ENCODE assay signal across 10 cellular contexts in genomic region chr22:30637701-30638114, GRCh38. TPM values are rescaled to one million over a fixed set of nuclear protein-coding genes. Genes with fewer than 3 reads are reported as not detected.
DNase-seq lines count a peak whose midpoint lies in the region; ATAC-seq, FAIRE-seq and TF ChIP-seq lines count a peak whose summit lies in the region.
"Had no signal": no experiment of that assay in that cellular context is flagged by ENCODE, and none has a peak within 500 bp of the region (broad histone marks: within the 10 kb centered on the region; RNA-seq: fewer than 3 reads in every experiment).

No MANE protein-coding gene starts in this region.

- H3K9me3 ChIP-seq in left ventricle myocardium inferior (replicated peaks) = no peaks in the 10 kb centered on the region
- H3K9me3 ChIP-seq in right atrium auricular region = no peaks in the 10 kb centered on the region
- H3K9me3 ChIP-seq in endothelial cell of umbilical vein (replicated peaks; ENCODE audit: control insufficient read depth, insufficient read depth, low read length) = no peaks in the 10 kb centered on the region
- H3K9me3 ChIP-seq in thoracic aorta = no peaks in the 10 kb centered on the region
- H3K9me3 ChIP-seq: SJSA1 had no signal

- no peak overlapping the region for H3K9ac ChIP-seq in endothelial cell of umbilical vein (replicated peaks; ENCODE audit: extremely low read depth, insufficient read depth, low read length)

- H3K27me3 ChIP-seq in left ventricle myocardium inferior (ENCODE audit: low read depth) = no peaks in the 10 kb centered on the region
- no peaks in the 10 kb centered on the region for H3K27me3 ChIP-seq in right atrium auricular region
- no peaks in the 10 kb centered on the region for H3K27me3 ChIP-seq in endothelial cell of umbilical vein (ENCODE audit: control insufficient read depth in 2 of 2, insufficient read depth in 2 of 2, low read length in 2 of 2)
- H3K27me3 ChIP-seq in thoracic aorta (replicated peaks; ENCODE audit: insufficient read depth) = no peaks in the 10 kb centered on the region
- H3K27me3 ChIP-seq: SJSA1 had no signal

- H3K4me1 ChIP-seq in left ventricle myocardium inferior (peaks cover 58% of the 10 kb centered on the region), right atrium auricular region (peaks cover 0 to 44% of the 10 kb centered on the region in 2 donors), endothelial cell of umbilical vein (ENCODE audit: control insufficient read depth, extremely low read depth, insufficient read depth, low read length) (peaks cover 31% of the 10 kb centered on the region), thoracic aorta (ENCODE audit: control insufficient read depth in 1 of 2, low read depth in 2 of 2) (peaks cover 17 to 29% of the 10 kb centered on the region in 2 donors)

- H3K9me1 ChIP-seq in endothelial cell of umbilical vein (replicated peaks; ENCODE audit: control insufficient read depth, extremely low read depth, insufficient read depth, low read length) = no peaks in the 10 kb centered on the region

- TF ChIP-seq CTCF in left ventricle myocardium inferior (IDR thresholded peaks at IDR 0.05; ENCODE audit: borderline replicate concordance) = no peak
- TF ChIP-seq CTCF in right atrium auricular region (IDR thresholded peaks at IDR 0.05) = no peak
- no peak for TF ChIP-seq CTCF in endothelial cell of umbilical vein (IDR thresholded peaks at IDR 0.05; ENCODE audit: extremely low read depth in 1 of 2, insufficient read depth in 1 of 2, low read depth in 1 of 2, low read length in 2 of 2)
- TF ChIP-seq CTCF in thoracic aorta (IDR thresholded peaks at IDR 0.05) = no peak

- ATAC-seq in thoracic aorta (ENCODE audit: insufficient number of reproducible peaks, low FRiP score, low read depth) = no peak
- ATAC-seq in HG03439 (IDR thresholded peaks at IDR 0.05; ENCODE audit: unreplicated experiment) = no peak

- no TSS peak for BruUV-seq in endothelial cell of umbilical vein (replicated peaks; lab: Mats Ljungman, UMichigan)

- DNase-seq in left ventricle myocardium inferior (no peak), right atrium auricular region (ENCODE audit: low spot score) (no peak), endothelial cell of umbilical vein (ENCODE audit: low read depth, low spot score) (peak; percentile 11), thoracic aorta (ENCODE audit: low spot score) (no peak), cerebellar nuclear complex (lab: John Stamatoyannopoulos, UW) (no peak)
- DNase-seq: activated naive CD4-positive, alpha-beta T cell treated with Interleukin-2 at 50 U/mL for 16 hours; foreskin melanocyte; NCI-H1092 treated with DMSO at 0.1 percent for 48 hours had no signal

- no peak overlapping the region for H2AFZ ChIP-seq in endothelial cell of umbilical vein (ENCODE audit: low read depth, low read length)

- intact Hi-C loops in left ventricle myocardium inferior (cut with micrococcal nuclease) = no loop called here
- intact Hi-C loops in endothelial cell of umbilical vein (cut with micrococcal nuclease) = no loop called here

- peak overlapping the region; percentile 79 for H3K4me3 ChIP-seq in left ventricle myocardium inferior
- H3K4me3 ChIP-seq in right atrium auricular region = no peak overlapping the region
- H3K4me3 ChIP-seq in endothelial cell of umbilical vein (replicated peaks in 1 of 3; ENCODE audit: insufficient read depth in 1 of 3, low read depth in 1 of 3, low read length in 3 of 3) = peak overlapping the region in 2 of 3 experiments; percentile 68 to 85
- peak overlapping the region; percentile 4 for H3K4me3 ChIP-seq in thoracic aorta
- H3K4me3 ChIP-seq: SJSA1 had no signal

- H3K27ac ChIP-seq in left ventricle myocardium inferior (replicated peaks) (no peak overlapping the region), right atrium auricular region (no peak overlapping the region), endothelial cell of umbilical vein (ENCODE audit: insufficient read depth, low read depth, low read length) (no peak overlapping the region), thoracic aorta (no peak overlapping the region)
- H3K27ac ChIP-seq: SJSA1 had no signal

- no peak for TF ChIP-seq POLR2A in endothelial cell of umbilical vein (IDR thresholded peaks at IDR 0.05; ENCODE audit: low read depth, low read length)

- H3K36me3 ChIP-seq in left ventricle myocardium inferior (peaks cover 4% of the 10 kb centered on the region), right atrium auricular region (no peaks in the 10 kb centered on the region), endothelial cell of umbilical vein (ENCODE audit: control insufficient read depth in 2 of 2, extremely low read depth in 1 of 2, insufficient read depth in 2 of 2, low read length in 2 of 2) (no peaks in the 10 kb centered on the region), thoracic aorta (no peaks in the 10 kb centered on the region)

- H3K4me2 ChIP-seq in endothelial cell of umbilical vein (ENCODE audit: insufficient read depth, low read length) = peak overlapping the region; percentile 95

- dilution Hi-C loops in endothelial cell of umbilical vein (cut with MboI; ENCODE audit: extremely low pct_ligation_motif_present, low sequenced_read_pairs) = no loop called here

- no peaks in the 10 kb centered on the region for H4K20me1 ChIP-seq in endothelial cell of umbilical vein (replicated peaks; ENCODE audit: control insufficient read depth, extremely low read depth, insufficient read depth, low read length)

- POLR2A ChIA-PET in endothelial cell of umbilical vein (lab: Charles Lee) = no interaction called here

- CTCF ChIA-PET in endothelial cell of umbilical vein (lab: Charles Lee) = interaction anchor here (0.6 to 2.4 kb wide), 3 partner anchors 29 to 117 kb away, joined by 3 to 17 read pairs (median 3); no protein-coding TSS in a partner anchor

- FAIRE-seq in endothelial cell of umbilical vein (lab: Jason Lieb, UNC) = no peak

- peaks cover 52% of the 10 kb centered on the region for H3K79me2 ChIP-seq in endothelial cell of umbilical vein (ENCODE audit: control insufficient read depth, insufficient read depth, low read length)

RNA-seq across cellular contexts. Expression of gene SLC35E4, which starts 2.1 kb away (rescaled TPM):
- 3.8 TPM for total RNA-seq in left ventricle myocardium inferior
- total RNA-seq in right atrium auricular region = 1 to 10 TPM; 4.0 to 9.1 TPM
- total RNA-seq in endothelial cell of umbilical vein = 15.3 TPM in 2 replicates
- 10.7 and 14.8 TPM in 2 replicates for polyA plus RNA-seq in endothelial cell of umbilical vein
- 6.9 and 9.2 TPM in 2 replicates for polyA plus RNA-seq in endothelial cell of umbilical vein (2011; cell fraction: cytosol; rRNA removed)
- 4.6 and 5.5 TPM in 2 replicates for polyA plus RNA-seq in endothelial cell of umbilical vein (2011; cell fraction: nucleus; rRNA removed)
- polyA plus RNA-seq in endothelial cell of umbilical vein (2012) = 9.7 and 10.3 TPM in 2 replicates
- polyA minus RNA-seq in endothelial cell of umbilical vein = 8.3 and 9.2 TPM in 2 replicates
- polyA minus RNA-seq in endothelial cell of umbilical vein (2011; cell fraction: cytosol; rRNA and poly(A)+ RNA removed) = 2.9 TPM
- 3.8 and 6.2 TPM in 2 replicates for polyA minus RNA-seq in endothelial cell of umbilical vein (2011; cell fraction: nucleus; rRNA and poly(A)+ RNA removed)
- total RNA-seq in thoracic aorta = 10 to 100 TPM; 12.8 to 16.9 TPM

RNA-seq across cellular contexts. Expression of gene DUSP18, which starts 30.0 kb away (rescaled TPM):
- 2.7 TPM for total RNA-seq in left ventricle myocardium inferior
- total RNA-seq in right atrium auricular region = 1 to 10 TPM; 1.8 to 4.9 TPM
- 17.5 and 18.3 TPM in 2 replicates for total RNA-seq in endothelial cell of umbilical vein
- 30.1 and 32.9 TPM in 2 replicates for polyA plus RNA-seq in endothelial cell of umbilical vein
- polyA plus RNA-seq in endothelial cell of umbilical vein (2011; cell fraction: cytosol; rRNA removed) = 17.1 and 17.9 TPM in 2 replicates
- polyA plus RNA-seq in endothelial cell of umbilical vein (2011; cell fraction: nucleus; rRNA removed) = 15.6 TPM in 2 replicates
- 11.7 and 11.9 TPM in 2 replicates for polyA plus RNA-seq in endothelial cell of umbilical vein (2012)
- 33.7 and 34.7 TPM in 2 replicates for polyA minus RNA-seq in endothelial cell of umbilical vein
- 1.6 TPM for polyA minus RNA-seq in endothelial cell of umbilical vein (2011; cell fraction: cytosol; rRNA and poly(A)+ RNA removed)
- polyA minus RNA-seq in endothelial cell of umbilical vein (2011; cell fraction: nucleus; rRNA and poly(A)+ RNA removed) = 5.7 and 7.4 TPM in 2 replicates
- 1 to 10 TPM; 4.1 TPM for total RNA-seq in thoracic aorta

RNA-seq across cellular contexts. Expression of gene TCN2, which starts 30.7 kb away (rescaled TPM):
- total RNA-seq in left ventricle myocardium inferior = 14.1 TPM
- 10 to 100 TPM; 28.7 to 38.2 TPM for total RNA-seq in right atrium auricular region
- 62.3 and 80.6 TPM in 2 replicates for total RNA-seq in endothelial cell of umbilical vein
- 188 and 199 TPM in 2 replicates for polyA plus RNA-seq in endothelial cell of umbilical vein
- polyA plus RNA-seq in endothelial cell of umbilical vein (2011; cell fraction: cytosol; rRNA removed) = 129 and 141 TPM in 2 replicates
- polyA plus RNA-seq in endothelial cell of umbilical vein (2011; cell fraction: nucleus; rRNA removed) = 57.5 and 65.2 TPM in 2 replicates
- polyA plus RNA-seq in endothelial cell of umbilical vein (2012) = 46.9 and 47.3 TPM in 2 replicates
- polyA minus RNA-seq in endothelial cell of umbilical vein = 105 and 138 TPM in 2 replicates
- not detected for polyA minus RNA-seq in endothelial cell of umbilical vein (2011; cell fraction: cytosol; rRNA and poly(A)+ RNA removed)
- 24.6 and 27.6 TPM in 2 replicates for polyA minus RNA-seq in endothelial cell of umbilical vein (2011; cell fraction: nucleus; rRNA and poly(A)+ RNA removed)
- 10 to 100 TPM; 33.9 to 82.0 TPM for total RNA-seq in thoracic aorta

RNA-seq across cellular contexts. Expression of gene PES1, which starts 46.0 kb away (rescaled TPM):
- 23.1 TPM for total RNA-seq in left ventricle myocardium inferior
- 10 to 100 TPM; 13.2 to 33.5 TPM for total RNA-seq in right atrium auricular region
- total RNA-seq in endothelial cell of umbilical vein = 106 and 110 TPM in 2 replicates
- 135 and 154 TPM in 2 replicates for polyA plus RNA-seq in endothelial cell of umbilical vein
- polyA plus RNA-seq in endothelial cell of umbilical vein (2011; cell fraction: cytosol; rRNA removed) = 82.6 and 104 TPM in 2 replicates
- 102 and 108 TPM in 2 replicates for polyA plus RNA-seq in endothelial cell of umbilical vein (2011; cell fraction: nucleus; rRNA removed)
- polyA plus RNA-seq in endothelial cell of umbilical vein (2012) = 58.8 and 78.0 TPM in 2 replicates
- polyA minus RNA-seq in endothelial cell of umbilical vein = 78.9 and 111 TPM in 2 replicates
- polyA minus RNA-seq in endothelial cell of umbilical vein (2011; cell fraction: cytosol; rRNA and poly(A)+ RNA removed) = 51.4 TPM
- 53.8 and 54.5 TPM in 2 replicates for polyA minus RNA-seq in endothelial cell of umbilical vein (2011; cell fraction: nucleus; rRNA and poly(A)+ RNA removed)
- 10 to 100 TPM; 30.5 to 58.6 TPM for total RNA-seq in thoracic aorta

RNA-seq across cellular contexts. Expression of gene OSBP2, which starts 57.0 kb away (rescaled TPM):
- total RNA-seq in left ventricle myocardium inferior = 22.2 TPM
- total RNA-seq in right atrium auricular region = 10 to 100 TPM in 1 of 2 donors, 1 to 10 TPM in 1; 4.0 to 16.8 TPM
- 6.5 and 7.5 TPM in 2 replicates for total RNA-seq in endothelial cell of umbilical vein
- polyA plus RNA-seq in endothelial cell of umbilical vein = 4.1 and 4.3 TPM in 2 replicates
- 2.9 and 3.6 TPM in 2 replicates for polyA plus RNA-seq in endothelial cell of umbilical vein (2011; cell fraction: cytosol; rRNA removed)
- 4.3 and 5.9 TPM in 2 replicates for polyA plus RNA-seq in endothelial cell of umbilical vein (2011; cell fraction: nucleus; rRNA removed)
- 2.8 and 3.4 TPM in 2 replicates for polyA plus RNA-seq in endothelial cell of umbilical vein (2012)
- 7.8 and 8.4 TPM in 2 replicates for polyA minus RNA-seq in endothelial cell of umbilical vein
- polyA minus RNA-seq in endothelial cell of umbilical vein (2011; cell fraction: cytosol; rRNA and poly(A)+ RNA removed) = 56.5 TPM
- polyA minus RNA-seq in endothelial cell of umbilical vein (2011; cell fraction: nucleus; rRNA and poly(A)+ RNA removed) = 5.9 and 9.7 TPM in 2 replicates
- total RNA-seq in thoracic aorta = 1 to 10 TPM in 1 of 2 donors, under 1 TPM in 1; 0.71 to 3.0 TPM

Comparison
In these comparisons a context has a peak if more than half of its experiments do, and no peak if none do; other contexts are left out.
1. H3K4me3 ChIP-seq: peak in left ventricle myocardium inferior (single experiment), endothelial cell of umbilical vein (2 of 3) and thoracic aorta (single experiment); none in right atrium auricular region (0 of 2).